ENCODE assay signal across 1 cellular context in the genomic region with DNA sequence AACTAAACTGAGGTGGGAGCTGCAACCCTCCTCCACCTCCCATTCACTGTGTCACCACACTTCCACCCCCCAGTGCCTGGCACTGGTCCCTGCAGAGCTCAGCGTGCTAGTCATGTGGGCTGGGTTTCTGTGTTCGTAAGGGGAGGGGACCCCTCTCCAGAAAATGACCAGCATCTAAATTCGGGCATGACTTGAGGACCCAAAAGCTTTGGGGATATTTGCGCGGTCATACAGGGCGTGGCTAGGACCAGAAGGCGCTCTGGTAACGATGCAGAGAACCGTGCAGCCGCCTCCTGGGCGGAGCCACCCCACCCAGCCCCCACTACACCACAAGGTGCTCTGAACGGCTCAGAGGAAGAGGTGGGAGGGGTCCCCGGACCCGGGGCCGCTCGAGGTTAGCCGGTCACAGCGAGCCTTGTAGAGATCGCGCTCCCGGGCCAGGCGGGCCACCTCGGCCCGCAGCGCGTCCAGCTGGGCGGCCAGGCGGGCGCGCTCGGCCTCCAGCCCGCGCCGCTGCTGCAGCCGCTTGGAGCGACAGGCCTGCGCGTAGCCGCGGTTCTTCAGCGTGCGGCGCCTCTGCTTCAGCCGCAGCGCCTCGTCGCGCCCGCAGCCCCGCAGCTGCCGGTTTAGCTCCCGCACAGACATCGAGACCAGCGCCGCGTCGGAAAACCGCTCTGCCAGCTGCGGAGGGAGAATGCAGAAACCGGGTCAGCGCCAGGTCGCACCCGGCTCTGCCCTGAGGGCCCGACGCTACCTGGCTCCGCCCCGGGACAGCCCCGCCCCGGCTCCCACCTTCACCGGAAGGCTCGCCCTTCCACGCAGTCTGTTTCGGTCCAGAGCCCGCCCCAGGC.
A peak's percentile ranks its signal among the peaks of the same experiment; 100 is the strongest.
TF ChIP-seq lines count a peak whose summit lies in the region.

No MANE protein-coding gene starts in this region.

TF ChIP-seq in HepG2, 621 proteins besides CTCF, POLR2A, EP300 and RAD21 (continued from another document and continues in another):
- TF ChIP-seq, protein P1, sequence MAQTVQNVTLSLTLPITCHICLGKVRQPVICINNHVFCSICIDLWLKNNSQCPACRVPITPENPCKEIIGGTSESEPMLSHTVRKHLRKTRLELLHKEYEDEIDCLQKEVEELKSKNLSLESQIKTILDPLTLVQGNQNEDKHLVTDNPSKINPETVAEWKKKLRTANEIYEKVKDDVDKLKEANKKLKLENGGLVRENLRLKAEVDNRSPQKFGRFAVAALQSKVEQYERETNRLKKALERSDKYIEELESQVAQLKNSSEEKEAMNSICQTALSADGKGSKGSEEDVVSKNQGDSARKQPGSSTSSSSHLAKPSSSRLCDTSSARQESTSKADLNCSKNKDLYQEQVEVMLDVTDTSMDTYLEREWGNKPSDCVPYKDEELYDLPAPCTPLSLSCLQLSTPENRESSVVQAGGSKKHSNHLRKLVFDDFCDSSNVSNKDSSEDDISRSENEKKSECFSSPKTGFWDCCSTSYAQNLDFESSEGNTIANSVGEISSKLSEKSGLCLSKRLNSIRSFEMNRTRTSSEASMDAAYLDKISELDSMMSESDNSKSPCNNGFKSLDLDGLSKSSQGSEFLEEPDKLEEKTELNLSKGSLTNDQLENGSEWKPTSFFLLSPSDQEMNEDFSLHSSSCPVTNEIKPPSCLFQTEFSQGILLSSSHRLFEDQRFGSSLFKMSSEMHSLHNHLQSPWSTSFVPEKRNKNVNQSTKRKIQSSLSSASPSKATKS (CRISPR knock-in tag; IDR thresholded peaks at IDR 0.05), result no peak
- TF ChIP-seq, protein P2, sequence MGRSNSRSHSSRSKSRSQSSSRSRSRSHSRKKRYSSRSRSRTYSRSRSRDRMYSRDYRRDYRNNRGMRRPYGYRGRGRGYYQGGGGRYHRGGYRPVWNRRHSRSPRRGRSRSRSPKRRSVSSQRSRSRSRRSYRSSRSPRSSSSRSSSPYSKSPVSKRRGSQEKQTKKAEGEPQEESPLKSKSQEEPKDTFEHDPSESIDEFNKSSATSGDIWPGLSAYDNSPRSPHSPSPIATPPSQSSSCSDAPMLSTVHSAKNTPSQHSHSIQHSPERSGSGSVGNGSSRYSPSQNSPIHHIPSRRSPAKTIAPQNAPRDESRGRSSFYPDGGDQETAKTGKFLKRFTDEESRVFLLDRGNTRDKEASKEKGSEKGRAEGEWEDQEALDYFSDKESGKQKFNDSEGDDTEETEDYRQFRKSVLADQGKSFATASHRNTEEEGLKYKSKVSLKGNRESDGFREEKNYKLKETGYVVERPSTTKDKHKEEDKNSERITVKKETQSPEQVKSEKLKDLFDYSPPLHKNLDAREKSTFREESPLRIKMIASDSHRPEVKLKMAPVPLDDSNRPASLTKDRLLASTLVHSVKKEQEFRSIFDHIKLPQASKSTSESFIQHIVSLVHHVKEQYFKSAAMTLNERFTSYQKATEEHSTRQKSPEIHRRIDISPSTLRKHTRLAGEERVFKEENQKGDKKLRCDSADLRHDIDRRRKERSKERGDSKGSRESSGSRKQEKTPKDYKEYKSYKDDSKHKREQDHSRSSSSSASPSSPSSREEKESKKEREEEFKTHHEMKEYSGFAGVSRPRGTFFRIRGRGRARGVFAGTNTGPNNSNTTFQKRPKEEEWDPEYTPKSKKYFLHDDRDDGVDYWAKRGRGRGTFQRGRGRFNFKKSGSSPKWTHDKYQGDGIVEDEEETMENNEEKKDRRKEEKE (IDR thresholded peaks at IDR 0.05), result no peak
- TF ChIP-seq CCDC6 (CRISPR knock-in tag; IDR thresholded peaks at IDR 0.05) (peak; percentile 39), MED1 (CRISPR knock-in tag; IDR thresholded peaks at IDR 0.05) (0 out of 2 replicates have a peak, but pooled peaks have one; percentile 26), RXRA (CRISPR knock-in tag; IDR thresholded peaks at IDR 0.05) (peak; percentile 68), PLRG1 (conservative IDR thresholded peaks at IDR 0.05) (no peak), ZNF256 (CRISPR knock-in tag; conservative IDR thresholded peaks at IDR 0.05) (peak; percentile 89; the same call in 1 of the 2 replicates), KLF6 (CRISPR knock-in tag; IDR thresholded peaks at IDR 0.05) (0 out of 2 replicates have a peak, but pooled peaks have one; percentile 64), POGZ (CRISPR knock-in tag; IDR thresholded peaks at IDR 0.05) (no peak), ZNF768 (CRISPR knock-in tag; IDR thresholded peaks at IDR 0.05) (peak; percentile 89), KDM2A (CRISPR knock-in tag; IDR thresholded peaks at IDR 0.05; ENCODE audit: borderline replicate concordance, low read depth) (peak; percentile 83), NR2F6 (IDR thresholded peaks at IDR 0.05) (no peak), NR2F6 (CRISPR knock-in tag; IDR thresholded peaks at IDR 0.05) (peak; percentile 47), ZFY (CRISPR knock-in tag; IDR thresholded peaks at IDR 0.05) (peak; percentile 96), TMF1 (CRISPR knock-in tag; IDR thresholded peaks at IDR 0.05; ENCODE audit: low read depth) (peak; percentile 79; the same call in 1 of the 2 replicates), ISX (CRISPR knock-in tag; conservative IDR thresholded peaks at IDR 0.05) (peak; percentile 28; the same call in 1 of the 2 replicates), KLF13 (CRISPR knock-in tag; IDR thresholded peaks at IDR 0.05) (0 out of 2 replicates have a peak, but pooled peaks have one; percentile 77)
- TF ChIP-seq, protein P3, sequence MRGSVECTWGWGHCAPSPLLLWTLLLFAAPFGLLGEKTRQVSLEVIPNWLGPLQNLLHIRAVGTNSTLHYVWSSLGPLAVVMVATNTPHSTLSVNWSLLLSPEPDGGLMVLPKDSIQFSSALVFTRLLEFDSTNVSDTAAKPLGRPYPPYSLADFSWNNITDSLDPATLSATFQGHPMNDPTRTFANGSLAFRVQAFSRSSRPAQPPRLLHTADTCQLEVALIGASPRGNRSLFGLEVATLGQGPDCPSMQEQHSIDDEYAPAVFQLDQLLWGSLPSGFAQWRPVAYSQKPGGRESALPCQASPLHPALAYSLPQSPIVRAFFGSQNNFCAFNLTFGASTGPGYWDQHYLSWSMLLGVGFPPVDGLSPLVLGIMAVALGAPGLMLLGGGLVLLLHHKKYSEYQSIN (CRISPR knock-in tag; IDR thresholded peaks at IDR 0.05; ENCODE audit: borderline replicate concordance), result no peak
- TF ChIP-seq, protein P4, sequence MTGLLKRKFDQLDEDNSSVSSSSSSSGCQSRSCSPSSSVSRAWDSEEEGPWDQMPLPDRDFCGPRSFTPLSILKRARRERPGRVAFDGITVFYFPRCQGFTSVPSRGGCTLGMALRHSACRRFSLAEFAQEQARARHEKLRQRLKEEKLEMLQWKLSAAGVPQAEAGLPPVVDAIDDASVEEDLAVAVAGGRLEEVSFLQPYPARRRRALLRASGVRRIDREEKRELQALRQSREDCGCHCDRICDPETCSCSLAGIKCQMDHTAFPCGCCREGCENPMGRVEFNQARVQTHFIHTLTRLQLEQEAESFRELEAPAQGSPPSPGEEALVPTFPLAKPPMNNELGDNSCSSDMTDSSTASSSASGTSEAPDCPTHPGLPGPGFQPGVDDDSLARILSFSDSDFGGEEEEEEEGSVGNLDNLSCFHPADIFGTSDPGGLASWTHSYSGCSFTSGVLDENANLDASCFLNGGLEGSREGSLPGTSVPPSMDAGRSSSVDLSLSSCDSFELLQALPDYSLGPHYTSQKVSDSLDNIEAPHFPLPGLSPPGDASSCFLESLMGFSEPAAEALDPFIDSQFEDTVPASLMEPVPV (CRISPR knock-in tag; IDR thresholded peaks at IDR 0.05), result no peak; the same call in 1 of the 2 replicates
- TF ChIP-seq, protein P5, sequence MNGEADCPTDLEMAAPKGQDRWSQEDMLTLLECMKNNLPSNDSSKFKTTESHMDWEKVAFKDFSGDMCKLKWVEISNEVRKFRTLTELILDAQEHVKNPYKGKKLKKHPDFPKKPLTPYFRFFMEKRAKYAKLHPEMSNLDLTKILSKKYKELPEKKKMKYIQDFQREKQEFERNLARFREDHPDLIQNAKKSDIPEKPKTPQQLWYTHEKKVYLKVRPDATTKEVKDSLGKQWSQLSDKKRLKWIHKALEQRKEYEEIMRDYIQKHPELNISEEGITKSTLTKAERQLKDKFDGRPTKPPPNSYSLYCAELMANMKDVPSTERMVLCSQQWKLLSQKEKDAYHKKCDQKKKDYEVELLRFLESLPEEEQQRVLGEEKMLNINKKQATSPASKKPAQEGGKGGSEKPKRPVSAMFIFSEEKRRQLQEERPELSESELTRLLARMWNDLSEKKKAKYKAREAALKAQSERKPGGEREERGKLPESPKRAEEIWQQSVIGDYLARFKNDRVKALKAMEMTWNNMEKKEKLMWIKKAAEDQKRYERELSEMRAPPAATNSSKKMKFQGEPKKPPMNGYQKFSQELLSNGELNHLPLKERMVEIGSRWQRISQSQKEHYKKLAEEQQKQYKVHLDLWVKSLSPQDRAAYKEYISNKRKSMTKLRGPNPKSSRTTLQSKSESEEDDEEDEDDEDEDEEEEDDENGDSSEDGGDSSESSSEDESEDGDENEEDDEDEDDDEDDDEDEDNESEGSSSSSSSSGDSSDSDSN (CRISPR knock-in tag; IDR thresholded peaks at IDR 0.05), result peak; percentile 97
- TF ChIP-seq, protein P6, sequence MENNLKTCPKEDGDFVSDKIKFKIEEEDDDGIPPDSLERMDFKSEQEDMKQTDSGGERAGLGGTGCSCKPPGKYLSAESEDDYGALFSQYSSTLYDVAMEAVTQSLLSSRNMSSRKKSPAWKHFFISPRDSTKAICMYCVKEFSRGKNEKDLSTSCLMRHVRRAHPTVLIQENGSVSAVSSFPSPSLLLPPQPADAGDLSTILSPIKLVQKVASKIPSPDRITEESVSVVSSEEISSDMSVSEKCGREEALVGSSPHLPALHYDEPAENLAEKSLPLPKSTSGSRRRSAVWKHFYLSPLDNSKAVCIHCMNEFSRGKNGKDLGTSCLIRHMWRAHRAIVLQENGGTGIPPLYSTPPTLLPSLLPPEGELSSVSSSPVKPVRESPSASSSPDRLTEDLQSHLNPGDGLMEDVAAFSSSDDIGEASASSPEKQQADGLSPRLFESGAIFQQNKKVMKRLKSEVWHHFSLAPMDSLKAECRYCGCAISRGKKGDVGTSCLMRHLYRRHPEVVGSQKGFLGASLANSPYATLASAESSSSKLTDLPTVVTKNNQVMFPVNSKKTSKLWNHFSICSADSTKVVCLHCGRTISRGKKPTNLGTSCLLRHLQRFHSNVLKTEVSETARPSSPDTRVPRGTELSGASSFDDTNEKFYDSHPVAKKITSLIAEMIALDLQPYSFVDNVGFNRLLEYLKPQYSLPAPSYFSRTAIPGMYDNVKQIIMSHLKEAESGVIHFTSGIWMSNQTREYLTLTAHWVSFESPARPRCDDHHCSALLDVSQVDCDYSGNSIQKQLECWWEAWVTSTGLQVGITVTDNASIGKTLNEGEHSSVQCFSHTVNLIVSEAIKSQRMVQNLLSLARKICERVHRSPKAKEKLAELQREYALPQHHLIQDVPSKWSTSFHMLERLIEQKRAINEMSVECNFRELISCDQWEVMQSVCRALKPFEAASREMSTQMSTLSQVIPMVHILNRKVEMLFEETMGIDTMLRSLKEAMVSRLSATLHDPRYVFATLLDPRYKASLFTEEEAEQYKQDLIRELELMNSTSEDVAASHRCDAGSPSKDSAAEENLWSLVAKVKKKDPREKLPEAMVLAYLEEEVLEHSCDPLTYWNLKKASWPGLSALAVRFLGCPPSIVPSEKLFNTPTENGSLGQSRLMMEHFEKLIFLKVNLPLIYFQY (CRISPR knock-in tag; IDR thresholded peaks at IDR 0.05; ENCODE audit: borderline replicate concordance), result peak; percentile 64; the same call in 1 of the 2 replicates
- TF ChIP-seq, protein P7, sequence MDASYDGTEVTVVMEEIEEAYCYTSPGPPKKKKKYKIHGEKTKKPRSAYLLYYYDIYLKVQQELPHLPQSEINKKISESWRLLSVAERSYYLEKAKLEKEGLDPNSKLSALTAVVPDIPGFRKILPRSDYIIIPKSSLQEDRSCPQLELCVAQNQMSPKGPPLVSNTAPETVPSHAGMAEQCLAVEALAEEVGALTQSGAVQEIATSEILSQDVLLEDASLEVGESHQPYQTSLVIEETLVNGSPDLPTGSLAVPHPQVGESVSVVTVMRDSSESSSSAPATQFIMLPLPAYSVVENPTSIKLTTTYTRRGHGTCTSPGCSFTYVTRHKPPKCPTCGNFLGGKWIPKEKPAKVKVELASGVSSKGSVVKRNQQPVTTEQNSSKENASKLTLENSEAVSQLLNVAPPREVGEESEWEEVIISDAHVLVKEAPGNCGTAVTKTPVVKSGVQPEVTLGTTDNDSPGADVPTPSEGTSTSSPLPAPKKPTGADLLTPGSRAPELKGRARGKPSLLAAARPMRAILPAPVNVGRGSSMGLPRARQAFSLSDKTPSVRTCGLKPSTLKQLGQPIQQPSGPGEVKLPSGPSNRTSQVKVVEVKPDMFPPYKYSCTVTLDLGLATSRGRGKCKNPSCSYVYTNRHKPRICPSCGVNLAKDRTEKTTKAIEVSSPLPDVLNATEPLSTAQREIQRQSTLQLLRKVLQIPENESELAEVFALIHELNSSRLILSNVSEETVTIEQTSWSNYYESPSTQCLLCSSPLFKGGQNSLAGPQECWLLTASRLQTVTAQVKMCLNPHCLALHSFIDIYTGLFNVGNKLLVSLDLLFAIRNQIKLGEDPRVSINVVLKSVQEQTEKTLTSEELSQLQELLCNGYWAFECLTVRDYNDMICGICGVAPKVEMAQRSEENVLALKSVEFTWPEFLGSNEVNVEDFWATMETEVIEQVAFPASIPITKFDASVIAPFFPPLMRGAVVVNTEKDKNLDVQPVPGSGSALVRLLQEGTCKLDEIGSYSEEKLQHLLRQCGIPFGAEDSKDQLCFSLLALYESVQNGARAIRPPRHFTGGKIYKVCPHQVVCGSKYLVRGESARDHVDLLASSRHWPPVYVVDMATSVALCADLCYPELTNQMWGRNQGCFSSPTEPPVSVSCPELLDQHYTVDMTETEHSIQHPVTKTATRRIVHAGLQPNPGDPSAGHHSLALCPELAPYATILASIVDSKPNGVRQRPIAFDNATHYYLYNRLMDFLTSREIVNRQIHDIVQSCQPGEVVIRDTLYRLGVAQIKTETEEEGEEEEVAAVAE (CRISPR knock-in tag; IDR thresholded peaks at IDR 0.05; ENCODE audit: borderline replicate concordance), result peak; percentile 58; the same call in 1 of the 2 replicates
- TF ChIP-seq, protein P8, sequence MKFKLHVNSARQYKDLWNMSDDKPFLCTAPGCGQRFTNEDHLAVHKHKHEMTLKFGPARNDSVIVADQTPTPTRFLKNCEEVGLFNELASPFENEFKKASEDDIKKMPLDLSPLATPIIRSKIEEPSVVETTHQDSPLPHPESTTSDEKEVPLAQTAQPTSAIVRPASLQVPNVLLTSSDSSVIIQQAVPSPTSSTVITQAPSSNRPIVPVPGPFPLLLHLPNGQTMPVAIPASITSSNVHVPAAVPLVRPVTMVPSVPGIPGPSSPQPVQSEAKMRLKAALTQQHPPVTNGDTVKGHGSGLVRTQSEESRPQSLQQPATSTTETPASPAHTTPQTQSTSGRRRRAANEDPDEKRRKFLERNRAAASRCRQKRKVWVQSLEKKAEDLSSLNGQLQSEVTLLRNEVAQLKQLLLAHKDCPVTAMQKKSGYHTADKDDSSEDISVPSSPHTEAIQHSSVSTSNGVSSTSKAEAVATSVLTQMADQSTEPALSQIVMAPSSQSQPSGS (CRISPR knock-in tag; IDR thresholded peaks at IDR 0.05), result peak; percentile 24; the same call in 1 of the 2 replicates
- TF ChIP-seq, protein P9, sequence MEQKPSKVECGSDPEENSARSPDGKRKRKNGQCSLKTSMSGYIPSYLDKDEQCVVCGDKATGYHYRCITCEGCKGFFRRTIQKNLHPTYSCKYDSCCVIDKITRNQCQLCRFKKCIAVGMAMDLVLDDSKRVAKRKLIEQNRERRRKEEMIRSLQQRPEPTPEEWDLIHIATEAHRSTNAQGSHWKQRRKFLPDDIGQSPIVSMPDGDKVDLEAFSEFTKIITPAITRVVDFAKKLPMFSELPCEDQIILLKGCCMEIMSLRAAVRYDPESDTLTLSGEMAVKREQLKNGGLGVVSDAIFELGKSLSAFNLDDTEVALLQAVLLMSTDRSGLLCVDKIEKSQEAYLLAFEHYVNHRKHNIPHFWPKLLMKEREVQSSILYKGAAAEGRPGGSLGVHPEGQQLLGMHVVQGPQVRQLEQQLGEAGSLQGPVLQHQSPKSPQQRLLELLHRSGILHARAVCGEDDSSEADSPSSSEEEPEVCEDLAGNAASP (CRISPR knock-in tag; IDR thresholded peaks at IDR 0.05; ENCODE audit: borderline replicate concordance), result peak; percentile 56; the same call in 1 of the 2 replicates
